26 cellular contexts compared by ENCODE assay signal in genomic region chr17:15119928-15120327, GRCh38.
DNase-seq lines count a peak whose midpoint lies in the region; ATAC-seq and TF ChIP-seq lines count a peak whose summit lies in the region.
"Had no signal": no experiment of that assay in that cellular context is flagged by ENCODE, and none has a peak within 500 bp of the region (broad histone marks: within the 10 kb centered on the region; RNA-seq: fewer than 3 reads in every experiment).

No MANE protein-coding gene starts in this region.

- no peaks in the 10 kb centered on the region; the same call in 1 of the 2 replicates for H3K4me1 ChIP-seq in HUES48 (ENCODE audit: control insufficient read depth, insufficient read depth, low read length)
- no peaks in the 10 kb centered on the region for H3K4me1 ChIP-seq in lower lobe of right lung
- H3K4me1 ChIP-seq: spleen had no signal

- peak; percentile 53 to 79 for ATAC-seq in lower lobe of right lung
- ATAC-seq: left lobe of liver; naive thymus-derived CD8-positive, alpha-beta T cell; stimulated activated memory B cell treated with anti-CD40 and anti-IgM and Interleukin-4, amounts not matched to agents 10 μg/mL and 1 μg/mL and 100 μg/mL, for 72 hours had no signal

- H3K4me1 Mint-ChIP-seq in brain: peaks cover 46% of the 10 kb centered on the region
- H3K4me1 Mint-ChIP-seq: stimulated activated memory B cell treated with anti-CD40 and anti-IgM and Interleukin-4, amounts not matched to agents 10 μg/mL and 1 μg/mL and 100 μg/mL, for 72 hours had no signal

- H3K36me3 ChIP-seq in HUES48 (ENCODE audit: control insufficient read depth, insufficient read depth, low read length) (no peaks in the 10 kb centered on the region), lower lobe of right lung (no peaks in the 10 kb centered on the region)
- H3K36me3 ChIP-seq: cardiac muscle cell, spleen had no signal

- no peak overlapping the region for H3K4me3 ChIP-seq in AG09309 (ENCODE audit: control insufficient read depth, low read depth, low read length)
- H3K4me3 ChIP-seq in HUES48 (ENCODE audit: low read depth, low read length): no peak overlapping the region
- no peak overlapping the region for H3K4me3 ChIP-seq in lower lobe of right lung
- H3K4me3 ChIP-seq: BLaER1, cardiac muscle cell, coronary artery, spleen had no signal

- peaks cover 12 to 30% (median 18%) of the 10 kb centered on the region in 5 experiments for H3K9me3 Mint-ChIP-seq in brain

- no peak overlapping the region for H3K9ac ChIP-seq in HUES48 (ENCODE audit: low read depth, low read length)
- H3K9ac ChIP-seq: BLaER1 had no signal

- H3K9me3 ChIP-seq in HUES48 (ENCODE audit: control insufficient read depth, insufficient read depth, low read length) (peaks cover 15% of the 10 kb centered on the region), lower lobe of right lung (peaks cover 6% of the 10 kb centered on the region)

- DNase-seq in AG09309 (ENCODE audit: low read depth): peak; percentile 49
- DNase-seq in lower lobe of right lung: no peak
- DNase-seq in COLO668 (lab: John Stamatoyannopoulos, UW; ENCODE audit: unreplicated experiment): no peak
- DNase-seq in NCI-H2196 treated with DMSO at 0.1 percent for 48 hours (lab: John Stamatoyannopoulos, UW; ENCODE audit: unreplicated experiment): no peak
- no peak for DNase-seq in kidney glomerular epithelial cell (lab: John Stamatoyannopoulos, UW)
- DNase-seq in NCI-H2107 (lab: John Stamatoyannopoulos, UW): no peak
- DNase-seq: activated CD4-positive, alpha-beta T cell treated with anti-CD3 and anti-CD28 coated beads for 48 hours; activated naive CD4-positive, alpha-beta T cell treated with Interleukin-2 at 50 U/mL for 16 hours; activated T-cell treated with anti-CD3 and anti-CD28 coated beads, Interleukin-2, amount 50 U/mL, for 24 hours; amygdala; GOT3; Karpas-422; midbrain; naive thymus-derived CD8-positive, alpha-beta T cell; NCI-H2171; NCI-H526 treated with DMSO at 0.1 percent for 48 hours; spleen; stimulated activated CD4-positive, alpha-beta T cell treated with anti-CD3 and anti-CD28 coated beads, Interleukin-4, amount 100 ng/mL, for 1 hour had no signal

- H3K27ac ChIP-seq in HUES48 (ENCODE audit: low read depth, low read length): peak overlapping the region; percentile 30
- no peak overlapping the region for H3K27ac ChIP-seq in lower lobe of right lung
- H3K27ac ChIP-seq: BLaER1, cardiac muscle cell, coronary artery, spleen had no signal

- intact Hi-C loops in lower lobe of right lung (cut with DNase I): no loop called here

- H3K27me3 Mint-ChIP-seq in brain: peaks cover 26% of the 10 kb centered on the region
- H3K27me3 Mint-ChIP-seq: stimulated activated memory B cell treated with anti-CD40 and anti-IgM and Interleukin-4, amounts not matched to agents 10 μg/mL and 1 μg/mL and 100 μg/mL, for 72 hours had no signal

- peak overlapping the region in 2 of 5 experiments; percentile 4 to 51 for H3K4me3 Mint-ChIP-seq in brain
- H3K4me3 Mint-ChIP-seq: activated T-cell treated with anti-CD3 and anti-CD28 coated beads, Interleukin-2, amount 50 U/mL, for 24 hours; naive thymus-derived CD8-positive, alpha-beta T cell; stimulated activated memory B cell treated with anti-CD40 and anti-IgM and Interleukin-4, amounts not matched to agents 10 μg/mL and 1 μg/mL and 100 μg/mL, for 72 hours; T-helper 1 cell treated with Interleukin-12 subunit alpha and Interleukin-12 subunit beta and Interleukin-4 antibody, amounts not matched to agents 30 μg/mL and 1 μg/mL, for 36 hours had no signal

- H3K27me3 ChIP-seq in HUES48 (ENCODE audit: control insufficient read depth, insufficient read depth, low read length): no peaks in the 10 kb centered on the region
- no peaks in the 10 kb centered on the region for H3K27me3 ChIP-seq in lower lobe of right lung (ENCODE audit: low read depth)
- H3K27me3 ChIP-seq: BLaER1, cardiac muscle cell had no signal

- H3K36me3 Mint-ChIP-seq in brain: peaks cover 3% of the 10 kb centered on the region
- H3K36me3 Mint-ChIP-seq: stimulated activated memory B cell treated with anti-CD40 and anti-IgM and Interleukin-4, amounts not matched to agents 10 μg/mL and 1 μg/mL and 100 μg/mL, for 72 hours had no signal

- TF ChIP-seq CTCF in AG09309 (IDR thresholded peaks at IDR 0.05; ENCODE audit: control insufficient read depth, insufficient read depth, low read depth, low read length, missing control alignments): no peak
- no peak for TF ChIP-seq CTCF in brain (conservative IDR thresholded peaks at IDR 0.05)
- no peak for TF ChIP-seq CTCF in lower lobe of right lung (IDR thresholded peaks at IDR 0.05)

- H3K27ac Mint-ChIP-seq in brain: peak overlapping the region; percentile 2 to 91 (median 75)
- H3K27ac Mint-ChIP-seq: activated T-cell treated with anti-CD3 and anti-CD28 coated beads, Interleukin-2, amount 50 U/mL, for 24 hours; naive thymus-derived CD8-positive, alpha-beta T cell; stimulated activated memory B cell treated with anti-CD40 and anti-IgM and Interleukin-4, amounts not matched to agents 10 μg/mL and 1 μg/mL and 100 μg/mL, for 72 hours; T-helper 1 cell treated with Interleukin-12 subunit alpha and Interleukin-12 subunit beta and Interleukin-4 antibody, amounts not matched to agents 30 μg/mL and 1 μg/mL, for 36 hours had no signal
